8 cellular contexts compared by ENCODE assay signal in the genomic region with DNA sequence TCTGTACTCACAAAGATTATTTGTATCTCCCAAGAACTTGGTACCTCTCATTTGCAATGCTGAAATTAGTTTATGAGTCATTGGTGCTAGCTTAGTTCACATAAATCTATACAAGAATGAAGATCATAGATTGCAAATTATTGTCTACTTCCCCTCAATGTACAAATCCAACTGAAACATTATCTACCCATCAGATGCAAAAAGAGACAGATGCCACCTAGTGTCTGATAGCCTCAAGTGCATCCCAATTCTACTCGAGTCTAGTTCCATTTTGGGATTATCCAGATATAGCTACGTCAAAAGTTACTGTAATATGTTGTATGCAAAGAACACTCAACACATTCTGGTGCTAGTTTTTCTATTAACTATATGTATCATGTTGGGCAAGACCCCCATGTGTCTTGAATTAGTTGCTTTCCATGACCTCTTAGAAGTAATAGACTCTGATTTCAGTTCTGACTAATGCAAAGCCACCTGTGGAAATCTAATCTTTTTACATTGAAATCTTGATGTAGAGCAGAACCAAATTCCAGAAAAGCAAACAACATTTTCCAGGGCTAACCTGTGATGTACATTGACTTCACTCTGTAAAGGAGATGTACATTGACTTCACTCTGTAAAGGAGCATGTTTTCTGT.
DNase-seq lines count a peak whose midpoint lies in the region; ATAC-seq, FAIRE-seq and TF ChIP-seq lines count a peak whose summit lies in the region.

No MANE protein-coding gene starts in this region.

- POLR2A ChIA-PET in HepG2 (lab: Yijun Ruan, JAX) = no interaction called here

- no peak for TF ChIP-seq RAD21 in HepG2 (CRISPR knock-in tag; IDR thresholded peaks at IDR 0.05)

- H3K4me3 ChIP-seq in OCI-LY3 (ENCODE audit: low read length) = peak overlapping the region; percentile 43
- H3K4me3 ChIP-seq in bronchial epithelial cell (ENCODE audit: low read depth, low read length) = no peak overlapping the region
- no peak overlapping the region for H3K4me3 ChIP-seq in HepG2 (replicated peaks in 1 of 3; ENCODE audit: insufficient read depth in 1 of 3, low read depth in 2 of 3, low read length in 3 of 3)
- H3K4me3 ChIP-seq in uterus = no peak overlapping the region

- H3K79me2 ChIP-seq in OCI-LY3 (ENCODE audit: low read length) (no peaks in the 10 kb centered on the region), HepG2 (ENCODE audit: insufficient read depth, low read length) (no peaks in the 10 kb centered on the region)

- H3K36me3 ChIP-seq in OCI-LY3 (replicated peaks; ENCODE audit: low read depth, low read length) = no peaks in the 10 kb centered on the region
- H3K36me3 ChIP-seq in bronchial epithelial cell (ENCODE audit: control insufficient read depth, insufficient read depth, low read length) = no peaks in the 10 kb centered on the region
- H3K36me3 ChIP-seq in HepG2 (replicated peaks in 1 of 2; ENCODE audit: control insufficient read depth in 1 of 2, insufficient read depth in 2 of 2, low read length in 2 of 2) = no peaks in the 10 kb centered on the region
- no peaks in the 10 kb centered on the region for H3K36me3 ChIP-seq in uterus

- H3K9me3 Mint-ChIP-seq in activated naive CD8-positive, alpha-beta T cell treated with anti-CD3 and anti-CD28 coated beads, Interleukin-2, amount 50 U/mL, for 24 hours = no peaks in the 10 kb centered on the region
- H3K9me3 Mint-ChIP-seq in activated naive CD8-positive, alpha-beta T cell treated with anti-CD3 and anti-CD28 coated beads for 36 hours = no peaks in the 10 kb centered on the region

- FAIRE-seq in bronchial epithelial cell (lab: Jason Lieb, UNC) (no peak), HepG2 (lab: Jason Lieb, UNC) (peak; percentile 75)

- H3K4me1 Mint-ChIP-seq in activated naive CD8-positive, alpha-beta T cell treated with anti-CD3 and anti-CD28 coated beads, Interleukin-2, amount 50 U/mL, for 24 hours = no peaks in the 10 kb centered on the region
- H3K4me1 Mint-ChIP-seq in activated naive CD8-positive, alpha-beta T cell treated with anti-CD3 and anti-CD28 coated beads for 36 hours = peaks cover 4% of the 10 kb centered on the region

- H3K27ac ChIP-seq in OCI-LY3 (ENCODE audit: low read length) (no peak overlapping the region), HepG2 (ENCODE audit: extremely low read length, insufficient read depth, low read length) (no peak overlapping the region), uterus (no peak overlapping the region)

- no peak overlapping the region for H3K27ac Mint-ChIP-seq in activated naive CD8-positive, alpha-beta T cell treated with anti-CD3 and anti-CD28 coated beads, Interleukin-2, amount 50 U/mL, for 24 hours
- no peak overlapping the region for H3K27ac Mint-ChIP-seq in activated naive CD8-positive, alpha-beta T cell treated with anti-CD3 and anti-CD28 coated beads for 36 hours

- TF ChIP-seq CTCF in OCI-LY3 (IDR thresholded peaks at IDR 0.05; ENCODE audit: low read depth, low read length) = peak; percentile 90
- TF ChIP-seq CTCF in bronchial epithelial cell (IDR thresholded peaks at IDR 0.05; ENCODE audit: insufficient read depth, low read length, severe bottlenecking) = peak; percentile 66
- peak; percentile 77 for TF ChIP-seq CTCF in HepG2 (CRISPR knock-in tag; IDR thresholded peaks at IDR 0.05)
- TF ChIP-seq CTCF in uterus (IDR thresholded peaks at IDR 0.05) = peak; percentile 54 to 71 (median 66)

- WGBS in HepG2 (ENCODE audit: low lambda C conversion rate) = 2% methylated on average over 2 of the region's 2 CpGs

- TF ChIP-seq EP300 in HepG2 (IDR thresholded peaks at IDR 0.05; ENCODE audit: low read depth in 2 of 2, low read length in 2 of 2) (no peak), HepG2 (CRISPR knock-in tag; IDR thresholded peaks at IDR 0.05; ENCODE audit: borderline replicate concordance) (no peak)

- no peak overlapping the region for H3K4me3 Mint-ChIP-seq in activated naive CD8-positive, alpha-beta T cell treated with anti-CD3 and anti-CD28 coated beads, Interleukin-2, amount 50 U/mL, for 24 hours
- no peak overlapping the region for H3K4me3 Mint-ChIP-seq in activated naive CD8-positive, alpha-beta T cell treated with anti-CD3 and anti-CD28 coated beads for 36 hours

- H3K36me3 Mint-ChIP-seq in activated naive CD8-positive, alpha-beta T cell treated with anti-CD3 and anti-CD28 coated beads, Interleukin-2, amount 50 U/mL, for 24 hours (ENCODE audit: low read depth) = no peaks in the 10 kb centered on the region
- no peaks in the 10 kb centered on the region for H3K36me3 Mint-ChIP-seq in activated naive CD8-positive, alpha-beta T cell treated with anti-CD3 and anti-CD28 coated beads for 36 hours

- TF ChIP-seq POLR2A in HepG2 (IDR thresholded peaks at IDR 0.05; ENCODE audit: insufficient read depth in 1 of 2, low read depth in 2 of 2, low read length in 2 of 2) (no peak), uterus (IDR thresholded peaks at IDR 0.05) (no peak)

- H3K4me2 ChIP-seq in OCI-LY3 (ENCODE audit: low read length) (peak overlapping the region; percentile 62), HepG2 (ENCODE audit: low read depth, low read length) (no peak overlapping the region)

- H3K27me3 ChIP-seq in OCI-LY3 (ENCODE audit: low read depth, low read length) = no peaks in the 10 kb centered on the region
- no peaks in the 10 kb centered on the region for H3K27me3 ChIP-seq in bronchial epithelial cell (ENCODE audit: control insufficient read depth, insufficient read depth, low read length)
- no peaks in the 10 kb centered on the region for H3K27me3 ChIP-seq in HepG2 (ENCODE audit: control insufficient read depth in 1 of 2, insufficient read depth in 2 of 2, low read length in 2 of 2)
- H3K27me3 ChIP-seq in uterus = no peaks in the 10 kb centered on the region

- H3K9ac ChIP-seq in OCI-LY3 (ENCODE audit: low read length) (no peak overlapping the region), HepG2 (ENCODE audit: insufficient read depth, low read depth, low read length) (no peak overlapping the region)

- no TSS peak for BruUV-seq in HepG2 (replicated peaks; lab: Mats Ljungman, UMichigan)

- in situ Hi-C loops in HepG2 (cut with HindIII; ENCODE audit: extremely low pct_ligation_motif_present, low pct_unique_long_range_greater_than_20kb) = loop anchor here (10.0 kb wide), 1 partner anchor 1457 kb away; no protein-coding TSS in a partner anchor

- H3K9me3 ChIP-seq in OCI-LY3 (ENCODE audit: insufficient read depth, low read length) = no peaks in the 10 kb centered on the region
- H3K9me3 ChIP-seq in HepG2 (ENCODE audit: low read length) = no peaks in the 10 kb centered on the region
- H3K9me3 ChIP-seq in uterus = no peaks in the 10 kb centered on the region

- peak; percentile 18 for DNase-seq in activated naive CD8-positive, alpha-beta T cell treated with anti-CD3 and anti-CD28 coated beads, Interleukin-2, amount 50 U/mL, for 24 hours
- DNase-seq in activated naive CD8-positive, alpha-beta T cell treated with anti-CD3 and anti-CD28 coated beads for 36 hours = no peak
- DNase-seq in bronchial epithelial cell (ENCODE audit: low read depth) = peak; percentile 69
- DNase-seq in HepG2 (ENCODE audit: low spot score) = peak; percentile 35
- peak in 1 of 2 donors; percentile 14 for DNase-seq in uterus

- ATAC-seq in activated naive CD8-positive, alpha-beta T cell treated with anti-CD3 and anti-CD28 coated beads, Interleukin-2, amount 50 U/mL, for 24 hours = peak; percentile 43
- ATAC-seq in GM21447 (IDR thresholded peaks at IDR 0.05; ENCODE audit: unreplicated experiment) = peak; percentile 86
- ATAC-seq in HG03558 (IDR thresholded peaks at IDR 0.05; ENCODE audit: extremely low read depth, unreplicated experiment) = peak; percentile 79
- peak; percentile 83 for ATAC-seq in HepG2

- CTCF ChIA-PET in HepG2 (lab: Yijun Ruan, JAX; ENCODE audit: low intra/inter-chr PET ratio, low total read pairs) = interaction anchor here (1.5 kb wide), 1 partner anchor 1454 kb away, joined by 5 read pairs; no protein-coding TSS in a partner anchor

- H4K20me1 ChIP-seq in OCI-LY3 (ENCODE audit: insufficient read depth, low read length) (no peaks in the 10 kb centered on the region), HepG2 (ENCODE audit: insufficient read depth, low read length) (no peaks in the 10 kb centered on the region)

- intact Hi-C loops in HepG2 (cut with micrococcal nuclease; ENCODE audit: unreplicated experiment) (loop anchor here (1.0 kb wide), 1 partner anchor 1454 kb away; no protein-coding TSS in a partner anchor), uterus (cut with DNase I; ENCODE audit: low total_unique reads) (no loop called here)

- H2AFZ ChIP-seq in OCI-LY3 (ENCODE audit: low read depth, low read length) (peak overlapping the region; percentile 56; the same call in 1 of the 2 replicates), HepG2 (ENCODE audit: low read length) (no peak overlapping the region)

- H3K4me1 ChIP-seq in OCI-LY3 (ENCODE audit: low read length) (no peaks in the 10 kb centered on the region), HepG2 (ENCODE audit: insufficient read depth, low read length) (no peaks in the 10 kb centered on the region), uterus (no peaks in the 10 kb centered on the region)

- H3K27me3 Mint-ChIP-seq in activated naive CD8-positive, alpha-beta T cell treated with anti-CD3 and anti-CD28 coated beads, Interleukin-2, amount 50 U/mL, for 24 hours = peaks cover 6% of the 10 kb centered on the region
- H3K27me3 Mint-ChIP-seq in activated naive CD8-positive, alpha-beta T cell treated with anti-CD3 and anti-CD28 coated beads for 36 hours = peaks cover 4% of the 10 kb centered on the region

TF ChIP-seq in HepG2, 621 proteins besides CTCF, POLR2A, EP300 and RAD21 (continues in another document):
- TF ChIP-seq, protein P1, sequence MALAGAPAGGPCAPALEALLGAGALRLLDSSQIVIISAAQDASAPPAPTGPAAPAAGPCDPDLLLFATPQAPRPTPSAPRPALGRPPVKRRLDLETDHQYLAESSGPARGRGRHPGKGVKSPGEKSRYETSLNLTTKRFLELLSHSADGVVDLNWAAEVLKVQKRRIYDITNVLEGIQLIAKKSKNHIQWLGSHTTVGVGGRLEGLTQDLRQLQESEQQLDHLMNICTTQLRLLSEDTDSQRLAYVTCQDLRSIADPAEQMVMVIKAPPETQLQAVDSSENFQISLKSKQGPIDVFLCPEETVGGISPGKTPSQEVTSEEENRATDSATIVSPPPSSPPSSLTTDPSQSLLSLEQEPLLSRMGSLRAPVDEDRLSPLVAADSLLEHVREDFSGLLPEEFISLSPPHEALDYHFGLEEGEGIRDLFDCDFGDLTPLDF (CRISPR knock-in tag; IDR thresholded peaks at IDR 0.05) = no peak
